Comparison of ENCODE assay signal across 18 cellular contexts in the genomic region with DNA sequence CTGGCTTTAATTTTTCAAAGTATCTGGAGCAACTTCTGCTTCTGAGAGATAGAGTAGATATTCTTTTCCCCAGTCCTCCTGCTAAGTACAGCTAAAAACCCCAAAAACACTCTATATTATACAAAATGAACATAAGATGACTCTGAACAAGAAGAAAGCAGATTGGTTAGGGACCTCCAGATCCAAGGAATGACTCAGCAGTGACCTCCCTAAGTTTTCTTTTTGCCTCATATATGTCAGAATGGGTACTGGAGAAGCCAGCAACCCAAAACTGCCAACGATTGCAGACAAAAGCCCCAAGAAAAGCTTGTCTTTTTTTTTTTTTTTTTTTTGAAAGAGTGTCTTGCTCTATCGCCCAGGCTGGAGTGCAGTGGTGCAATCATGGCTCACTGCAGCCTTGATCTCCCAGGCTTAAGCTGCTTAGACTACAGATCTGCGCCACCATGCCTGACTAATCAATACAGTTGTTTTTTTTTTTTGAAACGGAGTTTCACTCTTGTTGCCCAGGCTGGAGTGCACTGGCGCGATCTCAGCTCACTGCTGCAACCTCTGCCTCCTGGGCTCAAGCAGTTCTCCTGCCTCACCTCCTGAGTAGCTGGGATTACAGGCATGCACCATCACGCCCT. TPM values are rescaled to one million over a fixed set of nuclear protein-coding genes. Genes with fewer than 3 reads are reported as not detected.
A peak's percentile ranks its signal among the peaks of the same experiment; 100 is the strongest.
DNase-seq lines count a peak whose midpoint lies in the region; ATAC-seq, FAIRE-seq and TF ChIP-seq lines count a peak whose summit lies in the region.
"Had no signal": no experiment of that assay in that cellular context is flagged by ENCODE, and none has a peak within 500 bp of the region (broad histone marks: within the 10 kb centered on the region; RNA-seq: fewer than 3 reads in every experiment).

No MANE protein-coding gene starts in this region.

- FAIRE-seq in HTR-8/SVneo (lab: Jason Lieb, UNC) = no peak

- CTCF ChIA-PET in activated B cell treated with CpG ODN at 0.5 μM for 24 hours (lab: Charles Lee) = no interaction called here
- CTCF ChIA-PET in CD8-positive, alpha-beta memory T cell (lab: Charles Lee) = no interaction called here

- peaks cover 9% of the 10 kb centered on the region for H3K36me3 Mint-ChIP-seq in activated B cell treated with CpG ODN at 0.5 μM for 24 hours (ENCODE audit: low read depth)
- peaks cover 0 to 27% (median 7%) of the 10 kb centered on the region in 3 donors for H3K36me3 Mint-ChIP-seq in CD8-positive, alpha-beta memory T cell

- TF ChIP-seq CTCF in GM06990 (IDR thresholded peaks at IDR 0.05; ENCODE audit: insufficient read depth, low read length, poor library complexity, severe bottlenecking) (no peak), activated B cell treated with CpG ODN at 0.5 μM for 24 hours (IDR thresholded peaks at IDR 0.05) (no peak), fibroblast of the aortic adventitia (IDR thresholded peaks at IDR 0.05; ENCODE audit: insufficient read depth, low read length) (no peak), gastrocnemius medialis (IDR thresholded peaks at IDR 0.05 in 4 of 5, conservative IDR thresholded peaks at IDR 0.05 in 1 of 5) (no peak)

- intact Hi-C loops in activated B cell treated with CpG ODN at 0.5 μM for 24 hours (cut with micrococcal nuclease) = no loop called here
- intact Hi-C loops in gastrocnemius medialis (cut with DNase I; ENCODE audit: low total_unique reads) = no loop called here

- peak overlapping the region in 3 of 4 donors; percentile 70 to 85 (median 81) for H3K27ac ChIP-seq in gastrocnemius medialis
- H3K27ac ChIP-seq in CD8-positive, alpha-beta memory T cell (ENCODE audit: low read depth, low read length) = no peak overlapping the region

- H3K9me3 ChIP-seq in gastrocnemius medialis = no peaks in the 10 kb centered on the region
- H3K9me3 ChIP-seq in CD8-positive, alpha-beta memory T cell (ENCODE audit: low read length) = no peaks in the 10 kb centered on the region
- H3K9me3 ChIP-seq: Caco-2, upper lobe of left lung had no signal

- no peak overlapping the region for H3K4me3 Mint-ChIP-seq in activated B cell treated with CpG ODN at 0.5 μM for 24 hours
- no peak overlapping the region for H3K4me3 Mint-ChIP-seq in CD8-positive, alpha-beta memory T cell
- H3K4me3 Mint-ChIP-seq: activated T-helper 17 cell treated with anti-CD3 and anti-CD28 coated beads, Interleukin-2, amount 50 U/mL, for 72 hours; stimulated activated memory B cell treated with anti-CD40 and anti-IgM and Interleukin-4, amounts not matched to agents 10 μg/mL and 1 μg/mL and 100 μg/mL, for 72 hours; T-helper 2 cell treated with Interferon-gamma antibody and Interleukin-4, amounts not matched to agents 5 μg/mL and 100 μg/mL, for 36 hours had no signal

- H3K4me1 Mint-ChIP-seq in activated B cell treated with CpG ODN at 0.5 μM for 24 hours = peaks cover 34% of the 10 kb centered on the region
- H3K4me1 Mint-ChIP-seq in CD8-positive, alpha-beta memory T cell = peaks cover 5 to 7% (median 5%) of the 10 kb centered on the region in 3 donors
- H3K4me1 Mint-ChIP-seq: activated T-helper 17 cell treated with anti-CD3 and anti-CD28 coated beads, Interleukin-2, amount 50 U/mL, for 72 hours had no signal

- H3K36me3 ChIP-seq in GM06990 (ENCODE audit: control insufficient read depth, insufficient read depth, low read length) (no peaks in the 10 kb centered on the region; the same call in 1 of the 2 replicates), gastrocnemius medialis (peaks cover 0 to 27% of the 10 kb centered on the region in 2 donors)
- H3K36me3 ChIP-seq in CD8-positive, alpha-beta memory T cell (ENCODE audit: insufficient read depth, low read length) = no peaks in the 10 kb centered on the region

- in situ Hi-C loops in gastrocnemius medialis (cut with MboI; ENCODE audit: low sequenced_read_pairs in 4 of 4) = no loop called here

- H3K27ac Mint-ChIP-seq in activated B cell treated with CpG ODN at 0.5 μM for 24 hours = no peak overlapping the region
- H3K27ac Mint-ChIP-seq in CD8-positive, alpha-beta memory T cell = peak overlapping the region in 1 of 8 donors; percentile 40
- H3K27ac Mint-ChIP-seq: activated T-helper 17 cell treated with anti-CD3 and anti-CD28 coated beads, Interleukin-2, amount 50 U/mL, for 72 hours; stimulated activated memory B cell treated with anti-CD40 and anti-IgM and Interleukin-4, amounts not matched to agents 10 μg/mL and 1 μg/mL and 100 μg/mL, for 72 hours; T-helper 2 cell treated with Interferon-gamma antibody and Interleukin-4, amounts not matched to agents 5 μg/mL and 100 μg/mL, for 36 hours had no signal

- H3K27me3 ChIP-seq in GM06990 (replicated peaks; ENCODE audit: control insufficient read depth, insufficient read depth, low read length) = no peaks in the 10 kb centered on the region
- no peaks in the 10 kb centered on the region for H3K27me3 ChIP-seq in gastrocnemius medialis
- no peaks in the 10 kb centered on the region for H3K27me3 ChIP-seq in CD8-positive, alpha-beta memory T cell (ENCODE audit: insufficient read depth, low read length, poor library complexity, severe bottlenecking)
- H3K27me3 ChIP-seq: upper lobe of left lung had no signal

- DNase-seq in GM06990 (ENCODE audit: extremely low read depth, insufficient read length) (peak; percentile 23), activated B cell treated with CpG ODN at 0.5 μM for 24 hours (no peak), fibroblast of the aortic adventitia (ENCODE audit: low read depth) (peak; percentile 38), gastrocnemius medialis (no peak), HTR-8/SVneo (ENCODE audit: insufficient read length, low spot score) (no peak)
- DNase-seq in CD8-positive, alpha-beta memory T cell = no peak
- DNase-seq in effector CD4-positive, alpha-beta T cell = no peak
- DNase-seq: Caco-2, Kasumi-1, kidney glomerular epithelial cell, NCI-H2107, upper lobe of left lung had no signal

- H3K4me3 ChIP-seq in GM06990 (replicated peaks; ENCODE audit: low read depth, low read length) = no peak overlapping the region
- H3K4me3 ChIP-seq in fibroblast of the aortic adventitia (ENCODE audit: low read depth, low read length) = no peak overlapping the region
- H3K4me3 ChIP-seq in gastrocnemius medialis = no peak overlapping the region
- H3K4me3 ChIP-seq in CD8-positive, alpha-beta memory T cell (ENCODE audit: low read length) = no peak overlapping the region
- H3K4me3 ChIP-seq: upper lobe of left lung had no signal

- peak; percentile 47 for ATAC-seq in activated B cell treated with CpG ODN at 0.5 μM for 24 hours (ENCODE audit: low read depth)
- no peak for ATAC-seq in gastrocnemius medialis
- no peak for ATAC-seq in HG03342 (IDR thresholded peaks at IDR 0.05; ENCODE audit: unreplicated experiment)
- ATAC-seq: activated CD4-positive, CD25-positive, alpha-beta regulatory T cell treated with anti-CD3 and anti-CD28 coated beads, Interleukin-2, amount 50 U/mL, for 24 hours; activated T-helper 17 cell treated with anti-CD3 and anti-CD28 coated beads, Interleukin-2, amount 50 U/mL, for 72 hours; Panc1; stimulated activated memory B cell treated with anti-CD40 and anti-IgM and Interleukin-4, amounts not matched to agents 10 μg/mL and 1 μg/mL and 100 μg/mL, for 72 hours had no signal

- no peaks in the 10 kb centered on the region for H3K9me3 Mint-ChIP-seq in activated B cell treated with CpG ODN at 0.5 μM for 24 hours
- H3K9me3 Mint-ChIP-seq in CD8-positive, alpha-beta memory T cell = no peaks in the 10 kb centered on the region
- H3K9me3 Mint-ChIP-seq: activated T-helper 17 cell treated with anti-CD3 and anti-CD28 coated beads, Interleukin-2, amount 50 U/mL, for 72 hours; stimulated activated memory B cell treated with anti-CD40 and anti-IgM and Interleukin-4, amounts not matched to agents 10 μg/mL and 1 μg/mL and 100 μg/mL, for 72 hours; T-helper 2 cell treated with Interferon-gamma antibody and Interleukin-4, amounts not matched to agents 5 μg/mL and 100 μg/mL, for 36 hours had no signal

- H3K27me3 Mint-ChIP-seq in activated B cell treated with CpG ODN at 0.5 μM for 24 hours = no peaks in the 10 kb centered on the region
- no peaks in the 10 kb centered on the region for H3K27me3 Mint-ChIP-seq in CD8-positive, alpha-beta memory T cell
- H3K27me3 Mint-ChIP-seq: activated T-helper 17 cell treated with anti-CD3 and anti-CD28 coated beads, Interleukin-2, amount 50 U/mL, for 72 hours; stimulated activated memory B cell treated with anti-CD40 and anti-IgM and Interleukin-4, amounts not matched to agents 10 μg/mL and 1 μg/mL and 100 μg/mL, for 72 hours had no signal

- POLR2A ChIA-PET in activated B cell treated with CpG ODN at 0.5 μM for 24 hours (lab: Charles Lee) = interaction anchor here (1.0 kb wide), 1 partner anchor 23 kb away, joined by 6 read pairs; a partner anchor contains a TSS
- POLR2A ChIA-PET in CD8-positive, alpha-beta memory T cell (lab: Charles Lee) = no interaction called here

- peaks cover 0 to 21% of the 10 kb centered on the region in 2 donors for H3K4me1 ChIP-seq in gastrocnemius medialis
- no peaks in the 10 kb centered on the region for H3K4me1 ChIP-seq in CD8-positive, alpha-beta memory T cell (ENCODE audit: insufficient read depth, low read length)
- H3K4me1 ChIP-seq: Caco-2, upper lobe of left lung had no signal

- no peak for TF ChIP-seq POLR2A in gastrocnemius medialis (IDR thresholded peaks at IDR 0.05)

RNA-seq across cellular contexts. Expression of a gene that starts 22.7 kb away (rescaled TPM):
- total RNA-seq in activated B cell treated with CpG ODN at 0.5 μM for 24 hours = 79.3 and 81.3 TPM in 2 replicates
- 365 and 456 TPM in 2 replicates for total RNA-seq in fibroblast of the aortic adventitia (ENCODE audit: low replicate concordance)
- total RNA-seq in gastrocnemius medialis = 100 to 1,000 TPM; 603 to 976 (median 911) TPM
- 100 to 1,000 TPM; 174 to 192 TPM for total RNA-seq in CD8-positive, alpha-beta memory T cell
- polyA plus RNA-seq in CD8-positive, alpha-beta memory T cell = 594 TPM

RNA-seq across cellular contexts. Expression of a gene that starts 57.8 kb away (rescaled TPM):
- total RNA-seq in activated B cell treated with CpG ODN at 0.5 μM for 24 hours (53.3 and 57.3 TPM in 2 replicates), fibroblast of the aortic adventitia (ENCODE audit: low replicate concordance) (32.8 and 33.6 TPM in 2 replicates), gastrocnemius medialis (10 to 100 TPM; 28.2 to 46.0 (median 34.2) TPM)
- 10 to 100 TPM; 82.6 to 84.2 TPM for total RNA-seq in CD8-positive, alpha-beta memory T cell
- polyA plus RNA-seq in CD8-positive, alpha-beta memory T cell = 118 TPM

Comparison
In these comparisons a context has a peak if more than half of its experiments do, and no peak if none do; other contexts are left out.
1. DNase-seq: peak in GM06990 (single experiment) and fibroblast of the aortic adventitia (single experiment); none in activated B cell treated with CpG ODN at 0.5 μM for 24 hours (single experiment), gastrocnemius medialis (0 of 2), HTR-8/SVneo (single experiment), CD8-positive, alpha-beta memory T cell (0 of 5) and effector CD4-positive, alpha-beta T cell (single experiment).